Comparison of ENCODE assay signal across 1 cellular context in genomic region chr12:48165089-48166031, GRCh38.
TF ChIP-seq lines count a peak whose summit lies in the region.

No MANE protein-coding gene starts in this region.

TF ChIP-seq in GM12878, 131 proteins besides CTCF, POLR2A, EP300 and RAD21:
- TF ChIP-seq SMC3 (IDR thresholded peaks at IDR 0.05; ENCODE audit: borderline replicate concordance, low read length) (peak; percentile 81), NBN (IDR thresholded peaks at IDR 0.05) (no peak), ZBTB40 (IDR thresholded peaks at IDR 0.05; ENCODE audit: borderline replicate concordance) (no peak), EGR1 (IDR thresholded peaks at IDR 0.05; ENCODE audit: borderline replicate concordance in 1 of 2, low read depth in 2 of 2, low read length in 2 of 2) (no peak), CBX5 (IDR thresholded peaks at IDR 0.05; ENCODE audit: low read depth) (no peak), HSF1 (IDR thresholded peaks at IDR 0.05; ENCODE audit: low read depth, low read length) (0 out of 2 replicates have a peak, but pooled peaks have one; percentile 36), CHD4 (IDR thresholded peaks at IDR 0.05) (no peak), NR2F1 (conservative IDR thresholded peaks at IDR 0.05) (no peak), SMARCA5 (IDR thresholded peaks at IDR 0.05) (no peak), PML (IDR thresholded peaks at IDR 0.05; ENCODE audit: low read length) (no peak), ZNF207 (IDR thresholded peaks at IDR 0.05; ENCODE audit: borderline replicate concordance) (no peak), BMI1 (IDR thresholded peaks at IDR 0.05; ENCODE audit: borderline replicate concordance) (no peak), ASH2L (IDR thresholded peaks at IDR 0.05; ENCODE audit: borderline replicate concordance, low read depth) (no peak), MXI1 (IDR thresholded peaks at IDR 0.05; ENCODE audit: low read depth, low read length) (no peak), CEBPZ (IDR thresholded peaks at IDR 0.05; ENCODE audit: low read depth, low read length) (no peak), SMAD5 (IDR thresholded peaks at IDR 0.05; ENCODE audit: low read depth) (no peak), PKNOX1 (IDR thresholded peaks at IDR 0.05) (0 out of 2 replicates have a peak, but pooled peaks have one; percentile 24), ESRRA (IDR thresholded peaks at IDR 0.05; ENCODE audit: low read length) (no peak), ZBTB33 (IDR thresholded peaks at IDR 0.05) (no peak), ZBTB11 (CRISPR knock-in tag; IDR thresholded peaks at IDR 0.05) (no peak), FOS (IDR thresholded peaks at IDR 0.05; ENCODE audit: borderline replicate concordance, extremely low read depth, insufficient read length) (no peak)
